ENCODE assay signal across 14 cellular contexts in the genomic region with DNA sequence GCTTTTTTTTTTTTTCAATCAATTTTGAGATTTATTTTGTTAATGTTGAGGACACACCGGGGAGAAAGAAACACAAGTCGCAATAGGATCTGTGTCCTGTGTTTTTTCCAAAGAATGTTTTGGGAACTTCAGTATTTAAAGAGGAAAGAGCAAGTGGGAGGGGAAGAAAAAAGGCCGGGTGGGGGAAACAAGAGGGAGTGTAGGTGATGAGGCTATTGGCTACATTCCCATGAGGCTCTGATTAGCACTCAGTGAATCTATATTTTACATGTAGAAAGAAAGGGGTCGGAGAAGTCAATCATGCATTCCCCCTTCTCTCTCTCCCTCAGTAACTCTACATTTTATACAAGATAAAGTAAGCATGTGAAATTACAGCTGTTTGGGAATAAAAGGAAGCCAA. TPM values are rescaled to one million over a fixed set of nuclear protein-coding genes. Genes with fewer than 3 reads are reported as not detected.
A peak's percentile ranks its signal among the peaks of the same experiment; 100 is the strongest.
DNase-seq lines count a peak whose midpoint lies in the region; ATAC-seq and TF ChIP-seq lines count a peak whose summit lies in the region.
"Had no signal": no experiment of that assay in that cellular context is flagged by ENCODE, and none has a peak within 500 bp of the region (broad histone marks: within the 10 kb centered on the region; RNA-seq: fewer than 3 reads in every experiment).

No MANE protein-coding gene starts in this region.

- H3K9me3 ChIP-seq in DND-41 (ENCODE audit: insufficient read depth, low read length, severe bottlenecking) (peaks cover 23% of the 10 kb centered on the region), SJSA1 (replicated peaks) (no peaks in the 10 kb centered on the region), fibroblast of lung (ENCODE audit: control insufficient read depth, insufficient read depth, low read depth, low read length) (no peaks in the 10 kb centered on the region), skeletal muscle tissue (ENCODE audit: control insufficient read depth in 3 of 3, low read length in 3 of 3) (no peaks in the 10 kb centered on the region)

- H2AFZ ChIP-seq in DND-41 (ENCODE audit: low read depth, low read length), result no peak overlapping the region
- H2AFZ ChIP-seq in fibroblast of lung (ENCODE audit: low read length), result peak overlapping the region; percentile 13
- H2AFZ ChIP-seq: PC-9 had no signal

- H3K9ac ChIP-seq in DND-41 (ENCODE audit: low read depth, low read length) (no peak overlapping the region), fibroblast of lung (ENCODE audit: insufficient read depth, low read length) (no peak overlapping the region), skeletal muscle tissue (ENCODE audit: low read depth in 1 of 3, low read length in 3 of 3) (peak overlapping the region; percentile 26 to 68 (median 27))

- 0 out of 2 replicates have a peak, but pooled peaks cover 4% of the 10 kb centered on the region for H4K20me1 ChIP-seq in DND-41 (ENCODE audit: insufficient read depth, low read length)
- H4K20me1 ChIP-seq in fibroblast of lung (ENCODE audit: control insufficient read depth, extremely low read depth, insufficient read depth, low read length), result no peaks in the 10 kb centered on the region

- H3K36me3 ChIP-seq in DND-41 (ENCODE audit: insufficient read depth, low read length), result peaks cover 66% of the 10 kb centered on the region
- H3K36me3 ChIP-seq in SJSA1, result no peaks in the 10 kb centered on the region
- no peaks in the 10 kb centered on the region for H3K36me3 ChIP-seq in fibroblast of lung (ENCODE audit: control insufficient read depth, insufficient read depth, low read length)
- peaks cover 0 to 2% (median 0%) of the 10 kb centered on the region in 3 donors for H3K36me3 ChIP-seq in skeletal muscle tissue (ENCODE audit: control insufficient read depth in 3 of 3, insufficient read depth in 3 of 3, low read length in 3 of 3)

- no peak overlapping the region for H3K27ac ChIP-seq in DND-41 (ENCODE audit: low read length)
- H3K27ac ChIP-seq in SJSA1, result peak overlapping the region; percentile 38; the same call in 1 of the 2 replicates
- no peak overlapping the region for H3K27ac ChIP-seq in fibroblast of lung (ENCODE audit: insufficient read depth, low read length)
- peak overlapping the region; percentile 82 for H3K27ac ChIP-seq in skeletal muscle tissue (ENCODE audit: low read depth, low read length)
- H3K27ac ChIP-seq: PC-9 had no signal

- H3K27me3 ChIP-seq in DND-41 (ENCODE audit: insufficient read depth, low read length, poor library complexity), result no peaks in the 10 kb centered on the region
- no peaks in the 10 kb centered on the region for H3K27me3 ChIP-seq in SJSA1 (replicated peaks)
- H3K27me3 ChIP-seq in fibroblast of lung (ENCODE audit: control insufficient read depth, insufficient read depth, low read length), result no peaks in the 10 kb centered on the region
- H3K27me3 ChIP-seq in skeletal muscle tissue (ENCODE audit: control insufficient read depth in 3 of 3, insufficient read depth in 3 of 3, low read length in 3 of 3), result no peaks in the 10 kb centered on the region

- H3K4me3 ChIP-seq in DND-41 (ENCODE audit: low read depth in 1 of 2, low read length in 2 of 2) (no peak overlapping the region), SJSA1 (no peak overlapping the region), fibroblast of lung (replicated peaks in 1 of 4; ENCODE audit: control extremely low read depth in 1 of 4, insufficient read depth in 1 of 4, low read depth in 3 of 4, low read length in 4 of 4) (peak overlapping the region in 1 of 4 experiments; percentile 33), skeletal muscle tissue (ENCODE audit: low read length in 3 of 3) (peak overlapping the region in 2 of 3 donors; percentile 22 to 49)
- H3K4me3 ChIP-seq: PC-9 had no signal

- peaks cover 93% of the 10 kb centered on the region for H3K79me2 ChIP-seq in DND-41 (ENCODE audit: insufficient read depth, low read length)
- peaks cover 28% of the 10 kb centered on the region for H3K79me2 ChIP-seq in fibroblast of lung (ENCODE audit: control insufficient read depth, insufficient read depth, low read length)

- TF ChIP-seq CTCF in DND-41 (IDR thresholded peaks at IDR 0.05; ENCODE audit: borderline replicate concordance, extremely low read depth, low read length, poor library complexity, severe bottlenecking), result no peak
- TF ChIP-seq CTCF in fibroblast of lung (conservative IDR thresholded peaks at IDR 0.05 in 1 of 2, IDR thresholded peaks at IDR 0.05 in 1 of 2; ENCODE audit: low read depth in 1 of 2, low read length in 2 of 2), result no peak

- ATAC-seq in DND-41 (ENCODE audit: insufficient read depth, low read depth), result no peak
- no peak for ATAC-seq in left colon
- ATAC-seq: CD8-positive, alpha-beta T cell; esophagus mucosa had no signal

- peak overlapping the region; percentile 33; the same call in 1 of the 2 replicates for H3K4me2 ChIP-seq in DND-41 (ENCODE audit: insufficient read depth, low read length)
- H3K4me2 ChIP-seq in fibroblast of lung (ENCODE audit: extremely low read depth, insufficient read depth, low read length), result no peak overlapping the region
- H3K4me2 ChIP-seq: PC-9 had no signal

- intact Hi-C loops in left colon (cut with DNase I, micrococcal nuclease), result no loop called here

- H3K4me1 ChIP-seq in DND-41 (ENCODE audit: insufficient read depth, low read length), result peaks cover 39% of the 10 kb centered on the region
- no peaks in the 10 kb centered on the region for H3K4me1 ChIP-seq in SJSA1 (replicated peaks)
- no peaks in the 10 kb centered on the region for H3K4me1 ChIP-seq in fibroblast of lung (ENCODE audit: control insufficient read depth, extremely low read depth, insufficient read depth, low read length)
- peaks cover 15 to 17% (median 15%) of the 10 kb centered on the region in 3 donors for H3K4me1 ChIP-seq in skeletal muscle tissue (ENCODE audit: control insufficient read depth in 3 of 3, insufficient read depth in 3 of 3, low read length in 3 of 3)

- no peak for DNase-seq in DND-41
- DNase-seq in SJSA1 (ENCODE audit: low read depth in 1 of 2, low spot score in 2 of 2), result no peak
- DNase-seq in fibroblast of lung (ENCODE audit: low read depth in 2 of 2), result peak in 1 of 2 donors; percentile 33
- DNase-seq in left colon, result no peak
- no peak for DNase-seq in activated T-cell treated with anti-CD3 and anti-CD28 coated beads for 4 hours
- DNase-seq in NCI-H446 treated with DMSO at 0.1 percent for 48 hours (lab: John Stamatoyannopoulos, UW), result no peak
- no peak for DNase-seq in GM19240 (ENCODE audit: insufficient read length, low spot score)
- DNase-seq: activated CD8-positive, alpha-beta memory T cell treated with anti-CD3 and anti-CD28 coated beads, Interleukin-2, amount 50 U/mL, for 48 hours; CD8-positive, alpha-beta T cell; KG1; NCI-H2107 had no signal

RNA-seq across cellular contexts. Expression of gene ZNF680, which starts 4.1 kb away (rescaled TPM):
- total RNA-seq in SJSA1 (2014; rRNA removed; shearing (Covaris generic)), result 2.9 and 6.1 TPM in 2 replicates
- total RNA-seq in fibroblast of lung (5.1 and 10.1 TPM in 2 replicates), skeletal muscle tissue (17.7 TPM), left colon (1 to 10 TPM; 6.4 to 6.8 TPM)
- polyA plus RNA-seq in fibroblast of lung, result 2.2 and 2.7 TPM in 2 replicates
- polyA plus RNA-seq in fibroblast of lung (2012), result 2.4 and 2.6 TPM in 2 replicates
- polyA minus RNA-seq in fibroblast of lung (ENCODE audit: low replicate concordance), result 1.3 and 1.4 TPM in 2 replicates

Comparison
In these comparisons a context has a peak if more than half of its experiments do, and no peak if none do; other contexts are left out.
1. H3K27ac ChIP-seq: peak in SJSA1 (single experiment) and skeletal muscle tissue (single experiment); none in DND-41 (single experiment) and fibroblast of lung (single experiment).
2. H3K4me3 ChIP-seq: peak in skeletal muscle tissue (2 of 3); none in DND-41 (0 of 2) and SJSA1 (single experiment).
3. H3K9ac ChIP-seq: peak in skeletal muscle tissue (3 of 3); none in DND-41 (single experiment) and fibroblast of lung (single experiment).